8 cellular contexts compared by ENCODE assay signal in the genomic region with DNA sequence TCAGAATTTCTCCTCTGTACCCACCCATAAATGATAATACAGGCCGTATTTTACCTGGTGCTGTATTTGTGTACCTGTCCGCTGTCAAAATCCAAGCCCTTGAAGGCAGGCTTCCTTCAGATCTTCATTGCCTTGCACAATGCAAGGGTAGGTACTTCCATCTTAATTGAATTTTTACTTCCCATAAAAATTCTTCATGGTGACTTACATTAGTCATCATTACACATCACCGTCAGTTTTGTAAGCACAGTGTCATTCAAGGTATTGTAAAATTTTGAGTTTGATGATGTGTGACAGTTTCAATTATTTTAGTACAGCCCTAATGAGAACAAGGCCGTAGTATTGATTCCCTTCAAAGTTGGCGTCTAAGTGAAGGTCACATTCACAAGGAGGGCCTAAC. TPM values are rescaled to one million over a fixed set of nuclear protein-coding genes. Genes with fewer than 3 reads are reported as not detected.
DNase-seq lines count a peak whose midpoint lies in the region; ATAC-seq and TF ChIP-seq lines count a peak whose summit lies in the region.

No MANE protein-coding gene starts in this region.

- no peak for TF ChIP-seq CTCF in GM13976 (IDR thresholded peaks at IDR 0.05; ENCODE audit: borderline replicate concordance, control extremely low read depth, extremely low read depth, insufficient read depth, missing control alignments)

- H3K27me3 Mint-ChIP-seq in IgD-negative memory B cell = no peaks in the 10 kb centered on the region
- H3K27me3 Mint-ChIP-seq in activated CD8-positive, alpha-beta T cell treated with anti-CD3 and anti-CD28 coated beads, Interleukin-2, amount 10 ng/mL, durations not matched to agents 7 days and 5 days (ENCODE audit: low read depth) = no peaks in the 10 kb centered on the region

- in situ Hi-C loops in GM13976 (cut with MboI; ENCODE audit: low sequenced_read_pairs, unreplicated experiment) = no loop called here

- no CpG with 5 or more reads among the region's 5 CpGs for WGBS in iPS DF 6.9 (ENCODE audit: insufficient coverage, insufficient read length)

- POLR2A ChIA-PET in activated CD8-positive, alpha-beta T cell treated with anti-CD3 and anti-CD28 coated beads, Interleukin-2, amount 10 ng/mL, durations not matched to agents 7 days and 5 days (lab: Charles Lee) = interaction anchor here (0.9 to 2.4 kb wide), 11 partner anchors 16 to 425 kb away, joined by 3 to 29 read pairs (median 6); a partner anchor contains a TSS

- peaks cover 0 to 3% (median 0%) of the 10 kb centered on the region in 3 donors for H3K9me3 Mint-ChIP-seq in IgD-negative memory B cell
- H3K9me3 Mint-ChIP-seq in activated CD8-positive, alpha-beta T cell treated with anti-CD3 and anti-CD28 coated beads, Interleukin-2, amount 10 ng/mL, durations not matched to agents 7 days and 5 days (ENCODE audit: insufficient read depth) = no peaks in the 10 kb centered on the region

- H3K4me3 ChIP-seq in iPS DF 6.9 (ENCODE audit: low read length) = peak overlapping the region; percentile 95; the same call in 1 of the 2 replicates
- peak overlapping the region; percentile 82 to 98 (median 96) for H3K4me3 ChIP-seq in skeletal muscle tissue (ENCODE audit: low read length in 3 of 3)

- CTCF ChIA-PET in activated CD8-positive, alpha-beta T cell treated with anti-CD3 and anti-CD28 coated beads, Interleukin-2, amount 10 ng/mL, durations not matched to agents 7 days and 5 days (lab: Charles Lee) = interaction anchor here (0.7 to 3.6 kb wide), 9 partner anchors 13 to 283 kb away, joined by 3 to 20 read pairs (median 4); no protein-coding TSS in a partner anchor

- peak overlapping the region; percentile 94 to 100 (median 99) for H3K4me3 Mint-ChIP-seq in IgD-negative memory B cell
- peak overlapping the region; percentile 99 for H3K4me3 Mint-ChIP-seq in activated CD8-positive, alpha-beta T cell treated with anti-CD3 and anti-CD28 coated beads, Interleukin-2, amount 10 ng/mL, durations not matched to agents 7 days and 5 days

- no peaks in the 10 kb centered on the region for H3K4me1 ChIP-seq in iPS DF 6.9 (ENCODE audit: control insufficient read depth, insufficient read depth, low read length)
- peaks cover 4 to 12% (median 6%) of the 10 kb centered on the region in 3 donors for H3K4me1 ChIP-seq in skeletal muscle tissue (ENCODE audit: control insufficient read depth in 3 of 3, insufficient read depth in 3 of 3, low read length in 3 of 3)

- ATAC-seq in activated CD8-positive, alpha-beta T cell treated with anti-CD3 and anti-CD28 coated beads, Interleukin-2, amount 10 ng/mL, durations not matched to agents 7 days and 5 days = no peak
- ATAC-seq in GM21390 (IDR thresholded peaks at IDR 0.05; ENCODE audit: unreplicated experiment) = no peak

- H3K36me3 Mint-ChIP-seq in IgD-negative memory B cell = peaks cover 3% of the 10 kb centered on the region
- H3K36me3 Mint-ChIP-seq in activated CD8-positive, alpha-beta T cell treated with anti-CD3 and anti-CD28 coated beads, Interleukin-2, amount 10 ng/mL, durations not matched to agents 7 days and 5 days (ENCODE audit: low read depth) = peaks cover 23% of the 10 kb centered on the region

- H3K27me3 ChIP-seq in iPS DF 6.9 (ENCODE audit: control insufficient read depth, insufficient read depth, low read length) (no peaks in the 10 kb centered on the region), skeletal muscle tissue (ENCODE audit: control insufficient read depth in 3 of 3, insufficient read depth in 3 of 3, low read length in 3 of 3) (no peaks in the 10 kb centered on the region)

- peak; percentile 82 for DNase-seq in CD1c-positive myeloid dendritic cell (ENCODE audit: extremely low spot score)
- no peak for DNase-seq in activated CD8-positive, alpha-beta T cell treated with anti-CD3 and anti-CD28 coated beads, Interleukin-2, amount 10 ng/mL, durations not matched to agents 7 days and 5 days
- DNase-seq in iPS DF 6.9 (ENCODE audit: low read depth, low spot score) = no peak
- DNase-seq in GM13976 (ENCODE audit: low spot score) = no peak
- no peak for DNase-seq in GOT3 (lab: John Stamatoyannopoulos, UW)

- H3K9me3 ChIP-seq in iPS DF 6.9 (ENCODE audit: control insufficient read depth, insufficient read depth, low read length) = no peaks in the 10 kb centered on the region
- no peaks in the 10 kb centered on the region for H3K9me3 ChIP-seq in skeletal muscle tissue (ENCODE audit: control insufficient read depth in 3 of 3, low read length in 3 of 3)

- peaks cover 15 to 51% (median 27%) of the 10 kb centered on the region in 3 donors for H3K4me1 Mint-ChIP-seq in IgD-negative memory B cell
- H3K4me1 Mint-ChIP-seq in activated CD8-positive, alpha-beta T cell treated with anti-CD3 and anti-CD28 coated beads, Interleukin-2, amount 10 ng/mL, durations not matched to agents 7 days and 5 days (ENCODE audit: low read depth) = peaks cover 29% of the 10 kb centered on the region

- peak overlapping the region; percentile 90 to 100 (median 97) for H3K9ac ChIP-seq in skeletal muscle tissue (ENCODE audit: low read depth in 1 of 3, low read length in 3 of 3)

- H3K27ac ChIP-seq in iPS DF 6.9 (ENCODE audit: low read length) (no peak overlapping the region), skeletal muscle tissue (ENCODE audit: low read depth, low read length) (peak overlapping the region; percentile 91)

- H3K27ac Mint-ChIP-seq in IgD-negative memory B cell = peak overlapping the region; percentile 98 to 100 (median 99)
- H3K27ac Mint-ChIP-seq in activated CD8-positive, alpha-beta T cell treated with anti-CD3 and anti-CD28 coated beads, Interleukin-2, amount 10 ng/mL, durations not matched to agents 7 days and 5 days = peak overlapping the region; percentile 99

- H3K36me3 ChIP-seq in iPS DF 6.9 (ENCODE audit: control insufficient read depth, insufficient read depth, low read length) (no peaks in the 10 kb centered on the region; the same call in 1 of the 2 replicates), skeletal muscle tissue (ENCODE audit: control insufficient read depth in 3 of 3, insufficient read depth in 3 of 3, low read length in 3 of 3) (peaks cover 0 to 6% (median 5%) of the 10 kb centered on the region in 3 donors)

RNA-seq across cellular contexts. Expression of a gene that starts 0.8 kb away (rescaled TPM):
- 51.7 TPM for polyA plus RNA-seq in IgD-negative memory B cell
- 10 to 100 TPM; 33.5 to 48.7 TPM for total RNA-seq in activated CD8-positive, alpha-beta T cell treated with anti-CD3 and anti-CD28 coated beads, Interleukin-2, amount 10 ng/mL, durations not matched to agents 7 days and 5 days
- 45.4 TPM for total RNA-seq in skeletal muscle tissue
